In the genomic region with DNA sequence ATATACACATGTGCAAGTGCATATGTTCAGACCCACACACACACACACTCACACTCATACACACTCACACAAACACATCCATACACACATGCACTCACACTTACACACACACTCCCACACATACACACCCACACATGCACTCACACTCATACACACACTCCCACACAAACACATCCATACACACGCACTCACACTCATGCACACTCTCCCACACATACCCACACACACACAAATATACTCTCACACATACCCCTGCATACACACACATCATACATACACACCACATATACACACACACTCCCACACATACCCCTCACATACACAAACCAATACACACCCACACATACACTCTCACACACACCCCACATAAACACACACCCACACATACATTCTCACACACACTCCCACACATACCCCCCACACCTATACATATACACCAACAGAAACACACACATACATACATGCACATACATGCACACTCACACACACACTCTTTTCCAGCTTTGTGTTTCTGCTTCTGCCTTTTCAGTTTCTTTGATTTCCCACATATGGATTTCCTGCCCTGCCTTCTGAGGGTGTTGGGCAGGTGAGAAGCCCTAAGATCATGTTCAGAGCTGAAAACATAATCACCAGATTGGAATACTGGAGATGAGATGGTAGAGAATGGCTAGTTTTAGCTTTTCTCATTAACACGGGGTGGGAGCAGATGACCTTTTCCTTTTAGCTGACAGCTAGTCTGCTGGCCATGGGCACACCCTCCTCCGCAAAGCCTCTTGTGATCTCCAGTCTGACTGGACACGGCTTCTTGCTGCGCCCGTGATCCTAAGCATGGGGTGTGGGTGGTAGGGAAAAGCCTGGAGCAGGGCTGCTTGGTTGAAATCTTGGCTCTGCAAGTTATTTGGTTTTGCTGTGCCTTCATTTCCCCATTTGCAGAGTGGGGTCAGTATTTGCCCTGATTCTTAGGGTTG, we compare ENCODE assay signal across 8 cellular contexts.
DNase-seq lines count a peak whose midpoint lies in the region; ATAC-seq and TF ChIP-seq lines count a peak whose summit lies in the region.

No MANE protein-coding gene starts in this region.

- intact Hi-C loops in left lung (cut with DNase I) = no loop called here

- H3K27me3 ChIP-seq in left lung (no peaks in the 10 kb centered on the region), upper lobe of left lung (no peaks in the 10 kb centered on the region)

- 38 to 56% methylated on average over 6 of the region's 6 CpGs for WGBS in upper lobe of left lung, 2 donors

- H3K9me3 ChIP-seq in left lung (no peaks in the 10 kb centered on the region), upper lobe of left lung (no peaks in the 10 kb centered on the region)

- H3K27me3 Mint-ChIP-seq in activated naive CD4-positive, alpha-beta T cell treated with anti-CD3 and anti-CD28 coated beads, Interleukin-2, amount 50 U/mL, for 24 hours = no peaks in the 10 kb centered on the region
- no peaks in the 10 kb centered on the region for H3K27me3 Mint-ChIP-seq in activated CD4-positive, alpha-beta memory T cell treated with anti-CD3 and anti-CD28 coated beads, Interleukin-2, amount 10 ng/mL, durations not matched to agents 7 days and 5 days

- TF ChIP-seq CTCF in left lung (IDR thresholded peaks at IDR 0.05) = no peak
- TF ChIP-seq CTCF in upper lobe of left lung (IDR thresholded peaks at IDR 0.05) = no peak

- TF ChIP-seq EP300 in upper lobe of left lung (IDR thresholded peaks at IDR 0.05) = no peak

- no peak for DNase-seq in activated naive CD4-positive, alpha-beta T cell (lab: John Stamatoyannopoulos, UW)
- DNase-seq in activated CD4-positive, alpha-beta memory T cell treated with anti-CD3 and anti-CD28 coated beads, Interleukin-2, amount 10 ng/mL, durations not matched to agents 7 days and 5 days = no peak
- peak; percentile 80 to 87 for DNase-seq in left lung
- peak in 1 of 2 donors; percentile 74 for DNase-seq in upper lobe of left lung
- no peak for DNase-seq in KBM-7
- DNase-seq in HCEC 1CT = no peak

- H3K9me3 Mint-ChIP-seq in activated naive CD4-positive, alpha-beta T cell treated with anti-CD3 and anti-CD28 coated beads, Interleukin-2, amount 50 U/mL, for 24 hours = no peaks in the 10 kb centered on the region
- H3K9me3 Mint-ChIP-seq in activated CD4-positive, alpha-beta memory T cell treated with anti-CD3 and anti-CD28 coated beads, Interleukin-2, amount 10 ng/mL, durations not matched to agents 7 days and 5 days = no peaks in the 10 kb centered on the region

- peak overlapping the region; percentile 15 for H3K4me3 Mint-ChIP-seq in activated naive CD4-positive, alpha-beta T cell treated with anti-CD3 and anti-CD28 coated beads, Interleukin-2, amount 50 U/mL, for 24 hours
- peak overlapping the region; percentile 45 for H3K4me3 Mint-ChIP-seq in activated CD4-positive, alpha-beta memory T cell treated with anti-CD3 and anti-CD28 coated beads, Interleukin-2, amount 10 ng/mL, durations not matched to agents 7 days and 5 days

- peak overlapping the region; percentile 92 for H3K27ac Mint-ChIP-seq in activated naive CD4-positive, alpha-beta T cell treated with anti-CD3 and anti-CD28 coated beads, Interleukin-2, amount 50 U/mL, for 24 hours
- peak overlapping the region; percentile 78 for H3K27ac Mint-ChIP-seq in activated CD4-positive, alpha-beta memory T cell treated with anti-CD3 and anti-CD28 coated beads, Interleukin-2, amount 10 ng/mL, durations not matched to agents 7 days and 5 days

- ATAC-seq in left lung = peak; percentile 56
- peak; percentile 4 to 42 for ATAC-seq in upper lobe of left lung (ENCODE audit: low FRiP score in 2 of 2)
- no peak for ATAC-seq in GM18858 (IDR thresholded peaks at IDR 0.05; ENCODE audit: unreplicated experiment)

- peak in 1 of 4 donors; percentile 49 for TF ChIP-seq POLR2A in upper lobe of left lung (IDR thresholded peaks at IDR 0.05)

- H3K4me3 ChIP-seq in left lung (no peak overlapping the region), upper lobe of left lung (peak overlapping the region in 1 of 4 donors; percentile 3)

- H3K36me3 Mint-ChIP-seq in activated naive CD4-positive, alpha-beta T cell treated with anti-CD3 and anti-CD28 coated beads, Interleukin-2, amount 50 U/mL, for 24 hours = no peaks in the 10 kb centered on the region
- peaks cover 23% of the 10 kb centered on the region for H3K36me3 Mint-ChIP-seq in activated CD4-positive, alpha-beta memory T cell treated with anti-CD3 and anti-CD28 coated beads, Interleukin-2, amount 10 ng/mL, durations not matched to agents 7 days and 5 days (ENCODE audit: low read depth)

- in situ Hi-C loops in KBM-7 (cut with MboI; ENCODE audit: low pct_unique_long_range_greater_than_20kb, low sequenced_read_pairs) = no loop called here

- H3K4me1 ChIP-seq in left lung (peaks cover 48 to 89% of the 10 kb centered on the region in 2 donors), upper lobe of left lung (peaks cover 65 to 75% (median 67%) of the 10 kb centered on the region in 4 donors)

- peaks cover 60% of the 10 kb centered on the region for H3K4me1 Mint-ChIP-seq in activated naive CD4-positive, alpha-beta T cell treated with anti-CD3 and anti-CD28 coated beads, Interleukin-2, amount 50 U/mL, for 24 hours
- H3K4me1 Mint-ChIP-seq in activated CD4-positive, alpha-beta memory T cell treated with anti-CD3 and anti-CD28 coated beads, Interleukin-2, amount 10 ng/mL, durations not matched to agents 7 days and 5 days = peaks cover 55% of the 10 kb centered on the region

- CTCF ChIA-PET in activated CD4-positive, alpha-beta memory T cell treated with anti-CD3 and anti-CD28 coated beads, Interleukin-2, amount 10 ng/mL, durations not matched to agents 7 days and 5 days (lab: Charles Lee) = interaction anchor here (1.6 kb wide), 1 partner anchor 17 kb away, joined by 4 read pairs; no protein-coding TSS in a partner anchor

- H3K36me3 ChIP-seq in left lung = no peaks in the 10 kb centered on the region
- no peaks in the 10 kb centered on the region for H3K36me3 ChIP-seq in upper lobe of left lung

- H3K27ac ChIP-seq in left lung (peak overlapping the region; percentile 79 to 88), upper lobe of left lung (peak overlapping the region; percentile 76 to 84 (median 77))

- POLR2A ChIA-PET in activated CD4-positive, alpha-beta memory T cell treated with anti-CD3 and anti-CD28 coated beads, Interleukin-2, amount 10 ng/mL, durations not matched to agents 7 days and 5 days (lab: Charles Lee) = interaction anchor here (0.6 to 5.0 kb wide), 3 partner anchors 17 to 211 kb away, joined by 3 to 33 read pairs (median 3); no protein-coding TSS in a partner anchor

Comparison
In these comparisons a context has a peak if more than half of its experiments do, and no peak if none do; other contexts are left out.
1. DNase-seq: peak in left lung (2 of 2); none in activated naive CD4-positive, alpha-beta T cell (0 of 4), activated CD4-positive, alpha-beta memory T cell treated with anti-CD3 and anti-CD28 coated beads, Interleukin-2, amount 10 ng/mL, durations not matched to agents 7 days and 5 days (single experiment), KBM-7 (single experiment) and HCEC 1CT (single experiment).